Comparison of ENCODE assay signal across 8 cellular contexts in genomic region chr19:19185853-19186728, GRCh38. TPM values are rescaled to one million over a fixed set of nuclear protein-coding genes. Genes with fewer than 3 reads are reported as not detected.
DNase-seq lines count a peak whose midpoint lies in the region; ATAC-seq, FAIRE-seq and TF ChIP-seq lines count a peak whose summit lies in the region.

No MANE protein-coding gene starts in this region.

- H3K79me2 ChIP-seq in K562 (ENCODE audit: control insufficient read depth, insufficient read depth, low read length): peaks cover 13% of the 10 kb centered on the region

- TF ChIP-seq EP300 in K562 (IDR thresholded peaks at IDR 0.05; ENCODE audit: low read length): no peak

- TF ChIP-seq RAD21 in K562 (CRISPR knock-in tag; conservative IDR thresholded peaks at IDR 0.05 in 1 of 2, IDR thresholded peaks at IDR 0.05 in 1 of 2): peak in 1 of 2 experiments; percentile 71; a peak in 2 of 4 replicates

- peaks cover 10 to 13% of the 10 kb centered on the region in 2 donors for H3K9me3 Mint-ChIP-seq in stimulated activated naive CD8-positive, alpha-beta T cell treated with anti-CD3 and anti-CD28 coated beads, Interleukin-15, amount 100 ng/mL, for 72 hours

- H3K4me3 ChIP-seq in LNCaP clone FGC (ENCODE audit: low read depth, low read length) (no peak overlapping the region), K562 (no peak overlapping the region), lower lobe of right lung (no peak overlapping the region)

- no peak overlapping the region for H3K4me2 ChIP-seq in K562 (ENCODE audit: insufficient read depth, low read length)

- ATAC-seq in K562: peak; percentile 100
- peak; percentile 77 to 80 for ATAC-seq in lower lobe of right lung
- ATAC-seq in stimulated activated naive CD8-positive, alpha-beta T cell treated with anti-CD3 and anti-CD28 coated beads, Interleukin-15, amount 100 ng/mL, for 72 hours: peak; percentile 84
- no peak for ATAC-seq in HG03196 (IDR thresholded peaks at IDR 0.05; ENCODE audit: unreplicated experiment)
- ATAC-seq in GM18519 (IDR thresholded peaks at IDR 0.05; ENCODE audit: low FRiP score, unreplicated experiment): no peak

- H3K4me1 ChIP-seq in K562 (replicated peaks in 1 of 2; ENCODE audit: control insufficient read depth in 2 of 2, insufficient read depth in 2 of 2, low read length in 2 of 2) (peaks cover 2 to 15% of the 10 kb centered on the region in 2 experiments; a peak in 3 of 5 replicates), lower lobe of right lung (peaks cover 21% of the 10 kb centered on the region)

- no peak for TF ChIP-seq POLR2A in K562 (conservative IDR thresholded peaks at IDR 0.05)

- no peaks in the 10 kb centered on the region for H4K20me1 ChIP-seq in K562 (replicated peaks; ENCODE audit: control insufficient read depth, insufficient read depth, low read length)

- CTCF ChIA-PET in K562 (lab: Yijun Ruan, JAX; ENCODE audit: low intra/inter-chr PET ratio): interaction anchor here (1.2 to 1.8 kb wide), 2 partner anchors 39 to 304 kb away, joined by 3 to 4 read pairs; no protein-coding TSS in a partner anchor

- in situ Hi-C loops in K562 (cut with MboI): no loop called here

- DNase-seq in EH (ENCODE audit: low read depth) (peak; percentile 51), LNCaP clone FGC (ENCODE audit: low read depth) (no peak), UCSD-AML1 (lab: John Stamatoyannopoulos, UW; ENCODE audit: unreplicated experiment) (peak; percentile 20), K562 (ENCODE audit: extremely low read depth in 1 of 4, low spot score in 3 of 4) (peak; percentile 69 to 86 (median 76)), lower lobe of right lung (no peak)
- peak; percentile 38 to 51 for DNase-seq in stimulated activated naive CD8-positive, alpha-beta T cell treated with anti-CD3 and anti-CD28 coated beads, Interleukin-15, amount 100 ng/mL, for 72 hours

- no peaks in the 10 kb centered on the region for H3K27me3 Mint-ChIP-seq in stimulated activated naive CD8-positive, alpha-beta T cell treated with anti-CD3 and anti-CD28 coated beads, Interleukin-15, amount 100 ng/mL, for 72 hours

- H3K27me3 ChIP-seq in K562 (ENCODE audit: control insufficient read depth in 2 of 2, insufficient read depth in 2 of 2, low read length in 2 of 2): no peaks in the 10 kb centered on the region
- H3K27me3 ChIP-seq in lower lobe of right lung (ENCODE audit: low read depth): no peaks in the 10 kb centered on the region

- TF ChIP-seq CTCF in LNCaP clone FGC (IDR thresholded peaks at IDR 0.05; ENCODE audit: control insufficient read depth, extremely low read depth, insufficient read depth): peak; percentile 47
- peak; percentile 84 to 94 (median 88) for TF ChIP-seq CTCF in K562 (IDR thresholded peaks at IDR 0.05 in 2 of 3, conservative IDR thresholded peaks at IDR 0.05 in 1 of 3; ENCODE audit: insufficient read depth in 2 of 3, low read depth in 1 of 3, low read length in 3 of 3)
- TF ChIP-seq CTCF in lower lobe of right lung (IDR thresholded peaks at IDR 0.05): peak; percentile 62

- POLR2A ChIA-PET in K562 (lab: Yijun Ruan, JAX): interaction anchor here (0.6 to 1.0 kb wide), 3 partner anchors 11 to 331 kb away, joined by 3 to 4 read pairs (median 3); no protein-coding TSS in a partner anchor

- H3K36me3 ChIP-seq in K562 (ENCODE audit: control insufficient read depth, insufficient read depth, low read length): peaks cover 39% of the 10 kb centered on the region; the same call in 1 of the 3 replicates
- H3K36me3 ChIP-seq in lower lobe of right lung: peaks cover 29% of the 10 kb centered on the region

- peaks cover 39% of the 10 kb centered on the region for H3K4me1 Mint-ChIP-seq in stimulated activated naive CD8-positive, alpha-beta T cell treated with anti-CD3 and anti-CD28 coated beads, Interleukin-15, amount 100 ng/mL, for 72 hours

- peak overlapping the region in 1 of 2 experiments; percentile 58; a peak in 1 of 4 replicates for H3K9ac ChIP-seq in K562 (ENCODE audit: insufficient read depth in 1 of 2, low read depth in 2 of 2, low read length in 2 of 2)

- peak; percentile 85 for FAIRE-seq in K562 (lab: Jason Lieb, UNC)

- BruUV-seq in K562 (replicated peaks; lab: Mats Ljungman, UMichigan): no TSS peak

- H3K4me3 Mint-ChIP-seq in stimulated activated naive CD8-positive, alpha-beta T cell treated with anti-CD3 and anti-CD28 coated beads, Interleukin-15, amount 100 ng/mL, for 72 hours: no peak overlapping the region

- no peaks in the 10 kb centered on the region for H3K9me1 ChIP-seq in K562 (ENCODE audit: control insufficient read depth, insufficient read depth, low read length)

- H2AFZ ChIP-seq in K562 (ENCODE audit: low read depth, low read length): no peak overlapping the region

- 59% methylated on average over 8 of the region's 9 CpGs for WGBS in K562 (ENCODE audit: insufficient coverage, low coverage, missing lambda C conversion rate)

- no peaks in the 10 kb centered on the region; the same call in 1 of the 2 replicates for H3K9me3 ChIP-seq in K562 (replicated peaks; ENCODE audit: control insufficient read depth, insufficient read depth, low read depth, low read length)
- H3K9me3 ChIP-seq in lower lobe of right lung: no peaks in the 10 kb centered on the region

- no peak overlapping the region for H3K27ac Mint-ChIP-seq in stimulated activated naive CD8-positive, alpha-beta T cell treated with anti-CD3 and anti-CD28 coated beads, Interleukin-15, amount 100 ng/mL, for 72 hours

- intact Hi-C loops in K562 (cut with micrococcal nuclease) (loop anchor here (5.0 kb wide), 2 partner anchors 156 to 176 kb away; no protein-coding TSS in a partner anchor), lower lobe of right lung (cut with DNase I) (no loop called here)

- H3K27ac ChIP-seq in K562 (ENCODE audit: extremely low read depth, low read depth, low read length) (peak overlapping the region; percentile 45; the same call in 1 of the 3 replicates), lower lobe of right lung (peak overlapping the region; percentile 8)

RNA-seq across cellular contexts. Expression of gene BORCS8, which starts 5.9 kb away (rescaled TPM):
- 26.1 and 65.6 TPM in 2 replicates for total RNA-seq in K562 (2011; cell fraction: chromatin; rRNA removed; ENCODE audit: low replicate concordance)
- 31.4 and 35.8 TPM in 2 replicates for total RNA-seq in K562 (2011; cell fraction: nucleolus; rRNA removed)
- 36.1 and 51.5 TPM in 2 replicates for total RNA-seq in K562 (2011; cell fraction: nucleoplasm; rRNA removed)
- 33.3 and 33.6 TPM in 2 replicates for total RNA-seq in K562 (2014; rRNA removed)
- 7.9 and 11.3 TPM in 2 replicates for total RNA-seq in K562 (2014; rRNA removed; fragmentation: Illumina TruSeq; extraction: Trizol)
- 16.3 and 17.3 TPM in 2 replicates for total RNA-seq in K562 (2015; rRNA removed; fragmentation: Illumina TruSeq; extraction: Trizol)
- total RNA-seq in K562 (2021): 30.4 and 30.5 TPM in 2 replicates
- 11.2 and 12.7 TPM in 2 replicates for polyA plus RNA-seq in K562 (2011; rRNA removed)
- 12.3 and 35.6 TPM in 2 replicates for polyA plus RNA-seq in K562 (2011; cell fraction: cytosol; rRNA removed)
- 20.9 and 34.2 TPM in 2 replicates for polyA plus RNA-seq in K562 (2011; cell fraction: nucleus; rRNA removed)
- polyA plus RNA-seq in K562 (2012): 17.6 and 20.6 TPM in 2 replicates
- polyA plus RNA-seq in K562 (2014; fragmentation: Illumina TruSeq; extraction: Trizol): 24.4 and 31.3 TPM in 2 replicates
- 1 to 10 TPM; 4.6 to 9.4 TPM for polyA plus RNA-seq in K562 (2014; fragmentation: Nextera tagmentation; extraction: Ambion mirVana)
- polyA plus RNA-seq in K562 (2014; rRNA removed): 28.7 and 29.9 TPM in 2 replicates
- 3.8 and 6.9 TPM in 2 replicates for polyA minus RNA-seq in K562 (2011; rRNA and poly(A)+ RNA removed)
- polyA minus RNA-seq in K562 (2011; cell fraction: cytosol; rRNA and poly(A)+ RNA removed): 6.7 and 7.9 TPM in 2 replicates
- 5.7 and 7.3 TPM in 2 replicates for polyA minus RNA-seq in K562 (2011; cell fraction: nucleus; rRNA and poly(A)+ RNA removed)
- 29.4 TPM for total RNA-seq in lower lobe of right lung

RNA-seq across cellular contexts. Expression of gene RFXANK, which starts 6.0 kb away (rescaled TPM):
- 68.6 and 223 TPM in 2 replicates for total RNA-seq in K562 (2011; cell fraction: chromatin; rRNA removed; ENCODE audit: low replicate concordance)
- 202 and 233 TPM in 2 replicates for total RNA-seq in K562 (2011; cell fraction: nucleolus; rRNA removed)
- total RNA-seq in K562 (2011; cell fraction: nucleoplasm; rRNA removed): 103 and 126 TPM in 2 replicates
- 152 and 203 TPM in 2 replicates for total RNA-seq in K562 (2014; rRNA removed)
- 79.8 and 106 TPM in 2 replicates for total RNA-seq in K562 (2014; rRNA removed; fragmentation: Illumina TruSeq; extraction: Trizol)
- total RNA-seq in K562 (2015; rRNA removed; fragmentation: Illumina TruSeq; extraction: Trizol): 158 and 164 TPM in 2 replicates
- 176 and 185 TPM in 2 replicates for total RNA-seq in K562 (2021)
- 68.6 and 70.4 TPM in 2 replicates for polyA plus RNA-seq in K562 (2011; rRNA removed)
- 91.9 and 206 TPM in 2 replicates for polyA plus RNA-seq in K562 (2011; cell fraction: cytosol; rRNA removed)
- polyA plus RNA-seq in K562 (2011; cell fraction: nucleus; rRNA removed): 256 and 295 TPM in 2 replicates
- polyA plus RNA-seq in K562 (2012): 186 and 218 TPM in 2 replicates
- polyA plus RNA-seq in K562 (2014; fragmentation: Illumina TruSeq; extraction: Trizol): 181 and 187 TPM in 2 replicates
- 100 to 1,000 TPM in 1 of 2 experiments, 10 to 100 TPM in 1; 81.4 to 150 TPM for polyA plus RNA-seq in K562 (2014; fragmentation: Nextera tagmentation; extraction: Ambion mirVana)
- 138 and 143 TPM in 2 replicates for polyA plus RNA-seq in K562 (2014; rRNA removed)
- polyA minus RNA-seq in K562 (2011; rRNA and poly(A)+ RNA removed): 23.8 and 46.5 TPM in 2 replicates
- polyA minus RNA-seq in K562 (2011; cell fraction: cytosol; rRNA and poly(A)+ RNA removed): 50.6 and 74.2 TPM in 2 replicates
- 71.6 and 78.2 TPM in 2 replicates for polyA minus RNA-seq in K562 (2011; cell fraction: nucleus; rRNA and poly(A)+ RNA removed)
- total RNA-seq in lower lobe of right lung: 67.0 TPM

RNA-seq across cellular contexts. Expression of gene MEF2B, which starts 16.0 kb away (rescaled TPM):
- total RNA-seq in K562 (2011; cell fraction: chromatin; rRNA removed; ENCODE audit: low replicate concordance): 1.4 TPM in 1 of 2 replicates, not detected in the other
- 1.2 and 1.7 TPM in 2 replicates for total RNA-seq in K562 (2011; cell fraction: nucleolus; rRNA removed)
- 1.4 and 1.8 TPM in 2 replicates for total RNA-seq in K562 (2011; cell fraction: nucleoplasm; rRNA removed)
- total RNA-seq in K562 (2014; rRNA removed) (0.16 and 0.77 TPM in 2 replicates), K562 (2014; rRNA removed; fragmentation: Illumina TruSeq; extraction: Trizol) (not detected in 2 replicates), K562 (2015; rRNA removed; fragmentation: Illumina TruSeq; extraction: Trizol) (0.14 and 0.23 TPM in 2 replicates), K562 (2021) (0.72 and 1.9 TPM in 2 replicates), lower lobe of right lung (2.7 TPM)
- polyA plus RNA-seq in K562 (2011; rRNA removed) (0.15 and 0.26 TPM in 2 replicates), K562 (2014; fragmentation: Illumina TruSeq; extraction: Trizol) (0.65 and 1.0 TPM in 2 replicates), K562 (2014; fragmentation: Nextera tagmentation; extraction: Ambion mirVana) (not detected), K562 (2014; rRNA removed) (0.46 and 1.1 TPM in 2 replicates)
- polyA plus RNA-seq in K562 (2011; cell fraction: cytosol; rRNA removed): 0.12 and 0.25 TPM in 2 replicates
- 1.1 and 1.8 TPM in 2 replicates for polyA plus RNA-seq in K562 (2011; cell fraction: nucleus; rRNA removed)
- polyA plus RNA-seq in K562 (2012): 0.14 and 7.0 TPM in 2 replicates
- not detected in 2 replicates for polyA minus RNA-seq in K562 (2011; rRNA and poly(A)+ RNA removed)
- not detected in 2 replicates for polyA minus RNA-seq in K562 (2011; cell fraction: cytosol; rRNA and poly(A)+ RNA removed)
- 0.27 and 0.89 TPM in 2 replicates for polyA minus RNA-seq in K562 (2011; cell fraction: nucleus; rRNA and poly(A)+ RNA removed)

RNA-seq across cellular contexts. Expression of gene NR2C2AP, which starts 17.1 kb away (rescaled TPM):
- 15.0 and 44.6 TPM in 2 replicates for total RNA-seq in K562 (2011; cell fraction: chromatin; rRNA removed; ENCODE audit: low replicate concordance)
- 37.5 and 41.5 TPM in 2 replicates for total RNA-seq in K562 (2011; cell fraction: nucleolus; rRNA removed)
- 28.9 and 30.6 TPM in 2 replicates for total RNA-seq in K562 (2011; cell fraction: nucleoplasm; rRNA removed)
- total RNA-seq in K562 (2014; rRNA removed) (31.3 and 33.1 TPM in 2 replicates), K562 (2014; rRNA removed; fragmentation: Illumina TruSeq; extraction: Trizol) (23.1 and 26.3 TPM in 2 replicates), K562 (2015; rRNA removed; fragmentation: Illumina TruSeq; extraction: Trizol) (26.4 TPM in 2 replicates), K562 (2021) (32.4 and 35.6 TPM in 2 replicates), lower lobe of right lung (12.9 TPM)
- polyA plus RNA-seq in K562 (2011; rRNA removed) (22.3 and 23.7 TPM in 2 replicates), K562 (2014; fragmentation: Illumina TruSeq; extraction: Trizol) (30.3 and 33.1 TPM in 2 replicates), K562 (2014; fragmentation: Nextera tagmentation; extraction: Ambion mirVana) (10 to 100 TPM; 55.3 to 77.4 TPM), K562 (2014; rRNA removed) (37.5 and 39.0 TPM in 2 replicates)
- 19.2 and 25.1 TPM in 2 replicates for polyA plus RNA-seq in K562 (2011; cell fraction: cytosol; rRNA removed)
- 56.3 and 62.7 TPM in 2 replicates for polyA plus RNA-seq in K562 (2011; cell fraction: nucleus; rRNA removed)
- polyA plus RNA-seq in K562 (2012): 22.1 and 26.0 TPM in 2 replicates
- 8.9 and 10.0 TPM in 2 replicates for polyA minus RNA-seq in K562 (2011; rRNA and poly(A)+ RNA removed)
- 5.2 and 8.1 TPM in 2 replicates for polyA minus RNA-seq in K562 (2011; cell fraction: cytosol; rRNA and poly(A)+ RNA removed)
- 10.4 and 19.0 TPM in 2 replicates for polyA minus RNA-seq in K562 (2011; cell fraction: nucleus; rRNA and poly(A)+ RNA removed)

RNA-seq across cellular contexts. Expression of gene NCAN, which starts 25.7 kb away (rescaled TPM):
- total RNA-seq in K562 (2011; cell fraction: chromatin; rRNA removed; ENCODE audit: low replicate concordance): 0.14 TPM in 1 of 2 replicates, not detected in the other
- total RNA-seq in K562 (2011; cell fraction: nucleolus; rRNA removed): under 0.01 and 0.17 TPM in 2 replicates
- total RNA-seq in K562 (2011; cell fraction: nucleoplasm; rRNA removed): 0.15 TPM in 1 of 2 replicates, not detected in the other
- total RNA-seq in K562 (2014; rRNA removed): not detected in 2 replicates
- total RNA-seq in K562 (2014; rRNA removed; fragmentation: Illumina TruSeq; extraction: Trizol): not detected in 2 replicates
- total RNA-seq in K562 (2015; rRNA removed; fragmentation: Illumina TruSeq; extraction: Trizol): not detected in 2 replicates
- total RNA-seq in K562 (2021): 0.04 and 0.07 TPM in 2 replicates
- not detected in 2 replicates for polyA plus RNA-seq in K562 (2011; rRNA removed)
- 0.04 TPM in 1 of 2 replicates, not detected in the other for polyA plus RNA-seq in K562 (2011; cell fraction: cytosol; rRNA removed)
- polyA plus RNA-seq in K562 (2011; cell fraction: nucleus; rRNA removed): 0.03 TPM in 1 of 2 replicates, not detected in the other
- polyA plus RNA-seq in K562 (2012): 0.04 and 0.05 TPM in 2 replicates
- not detected in 2 replicates for polyA plus RNA-seq in K562 (2014; fragmentation: Illumina TruSeq; extraction: Trizol)
- not detected for polyA plus RNA-seq in K562 (2014; fragmentation: Nextera tagmentation; extraction: Ambion mirVana)
- polyA plus RNA-seq in K562 (2014; rRNA removed): not detected in 2 replicates
- polyA minus RNA-seq in K562 (2011; rRNA and poly(A)+ RNA removed): not detected in 2 replicates
- not detected in 2 replicates for polyA minus RNA-seq in K562 (2011; cell fraction: cytosol; rRNA and poly(A)+ RNA removed)
- 0.11 TPM in 1 of 2 replicates, not detected in the other for polyA minus RNA-seq in K562 (2011; cell fraction: nucleus; rRNA and poly(A)+ RNA removed)
- not detected for total RNA-seq in lower lobe of right lung

Comparison
In these comparisons a context has a peak if more than half of its experiments do, and no peak if none do; other contexts are left out.
1. DNase-seq: peak in EH (single experiment), UCSD-AML1 (single experiment), K562 (4 of 4) and stimulated activated naive CD8-positive, alpha-beta T cell treated with anti-CD3 and anti-CD28 coated beads, Interleukin-15, amount 100 ng/mL, for 72 hours (2 of 2); none in LNCaP clone FGC (single experiment) and lower lobe of right lung (single experiment).
2. ATAC-seq: peak in K562 (single experiment), lower lobe of right lung (2 of 2) and stimulated activated naive CD8-positive, alpha-beta T cell treated with anti-CD3 and anti-CD28 coated beads, Interleukin-15, amount 100 ng/mL, for 72 hours (single experiment); none in HG03196 (single experiment) and GM18519 (single experiment).
3. Peak in every context shown above with its lines, with median percentiles within 50 percentile points of each other: CTCF ChIP-seq.